Comparison of ENCODE assay signal across 13 cellular contexts in genomic region chr20:54254596-54254995, GRCh38.
"Had no signal": no experiment of that assay in that cellular context is flagged by ENCODE, and none has a peak within 500 bp of the region (broad histone marks: within the 10 kb centered on the region; RNA-seq: fewer than 3 reads in every experiment).

No MANE protein-coding gene starts in this region.

- ATAC-seq: activated T-cell treated with anti-CD3 and anti-CD28 coated beads, Interleukin-2, amount 50 U/mL, for 4 hours had no signal

- H3K27ac Mint-ChIP-seq: activated CD4-positive, alpha-beta memory T cell treated with anti-CD3 and anti-CD28 coated beads for 36 hours; activated naive CD8-positive, alpha-beta T cell treated with anti-CD3 and anti-CD28 coated beads for 36 hours had no signal

- H3K9me3 Mint-ChIP-seq: activated CD4-positive, alpha-beta memory T cell treated with anti-CD3 and anti-CD28 coated beads for 36 hours; activated naive CD8-positive, alpha-beta T cell treated with anti-CD3 and anti-CD28 coated beads for 36 hours; activated T-cell treated with anti-CD3 and anti-CD28 coated beads, Interleukin-2, amount 50 U/mL, for 4 hours had no signal

- H3K4me1 ChIP-seq: thyroid gland had no signal

- H3K36me3 ChIP-seq: thyroid gland had no signal

- H3K27me3 ChIP-seq: thyroid gland had no signal

- H3K36me3 Mint-ChIP-seq: activated CD4-positive, alpha-beta memory T cell treated with anti-CD3 and anti-CD28 coated beads for 36 hours; activated naive CD8-positive, alpha-beta T cell treated with anti-CD3 and anti-CD28 coated beads for 36 hours had no signal

- H3K4me3 Mint-ChIP-seq: activated CD4-positive, alpha-beta memory T cell treated with anti-CD3 and anti-CD28 coated beads for 36 hours; activated naive CD8-positive, alpha-beta T cell treated with anti-CD3 and anti-CD28 coated beads for 36 hours; activated T-cell treated with anti-CD3 and anti-CD28 coated beads, Interleukin-2, amount 50 U/mL, for 4 hours had no signal

- H3K27ac ChIP-seq: epithelial cell of prostate, thyroid gland had no signal

- DNase-seq: activated CD4-positive, alpha-beta memory T cell treated with anti-CD3 and anti-CD28 coated beads for 36 hours; activated CD4-positive, alpha-beta T cell treated with anti-CD3 and anti-CD28 coated beads for 1 hour; activated gamma-delta T cell treated with Interleukin-2 at 50 U/mL for 16 hours; activated naive CD8-positive, alpha-beta T cell treated with anti-CD3 and anti-CD28 coated beads for 36 hours; activated T-cell treated with anti-CD3 and anti-CD28 coated beads, Interleukin-2, amount 50 U/mL, for 4 hours; aorta; caudate nucleus; cortex of kidney; effector memory CD4-positive, alpha-beta T cell; kidney; T-helper 9 cell; thyroid gland had no signal

- H3K9me3 ChIP-seq: thyroid gland had no signal

- H3K4me3 ChIP-seq: thyroid gland had no signal
